In the genomic region with DNA sequence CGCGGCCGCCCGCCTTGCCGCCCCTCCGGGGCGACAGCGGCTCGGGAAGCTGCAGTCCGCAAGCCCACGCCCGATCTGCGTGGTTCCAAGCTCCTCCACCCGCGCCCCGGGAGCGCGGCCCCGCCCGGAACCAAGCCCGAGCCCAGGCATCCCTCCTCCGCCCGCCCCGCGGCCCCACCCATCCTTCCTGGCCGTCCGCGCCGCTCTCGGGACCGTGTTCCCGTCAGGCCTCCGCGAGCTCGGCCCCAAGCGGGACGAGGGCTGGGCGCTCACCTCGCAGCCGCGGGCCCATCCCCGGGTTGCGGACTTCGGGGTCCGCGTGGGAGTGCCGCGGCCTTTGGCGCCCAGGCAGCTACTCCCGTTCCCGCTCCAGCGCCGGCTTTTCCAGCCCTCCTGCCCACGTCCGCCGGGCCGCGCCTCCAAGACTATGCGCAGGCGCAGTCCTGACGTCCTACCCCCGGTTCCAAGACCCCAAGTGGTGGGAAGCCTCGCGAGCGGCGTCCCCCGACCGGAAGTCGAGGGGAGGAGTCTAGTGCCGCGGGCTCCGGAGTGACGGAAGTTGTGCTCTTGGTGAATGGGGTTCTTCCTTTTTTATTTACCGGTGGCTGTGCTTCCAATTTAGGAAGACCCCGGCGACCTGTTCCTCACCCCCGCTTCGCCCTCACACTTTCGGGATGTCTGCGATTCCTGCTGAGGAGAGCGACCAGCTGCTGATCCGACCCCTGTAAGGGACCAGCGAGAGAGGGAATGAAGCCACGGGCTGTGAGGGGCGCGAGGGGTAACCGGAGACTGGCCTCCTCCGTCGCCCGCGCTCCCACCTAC, we compare ENCODE assay signal across 8 cellular contexts. TPM values are rescaled to one million over a fixed set of nuclear protein-coding genes. Genes with fewer than 3 reads are reported as not detected.
DNase-seq lines count a peak whose midpoint lies in the region; ATAC-seq and TF ChIP-seq lines count a peak whose summit lies in the region.

A gene (plus strand): TSS at position 555 of the 822 bp plus-strand sequence. CDS start 120 bp downstream, at position 675.
A gene with protein sequence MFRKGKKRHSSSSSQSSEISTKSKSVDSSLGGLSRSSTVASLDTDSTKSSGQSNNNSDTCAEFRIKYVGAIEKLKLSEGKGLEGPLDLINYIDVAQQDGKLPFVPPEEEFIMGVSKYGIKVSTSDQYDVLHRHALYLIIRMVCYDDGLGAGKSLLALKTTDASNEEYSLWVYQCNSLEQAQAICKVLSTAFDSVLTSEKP (minus strand): TSS at position 429 of the 822 bp plus-strand sequence. CDS start 4,831 bp downstream, outside the sequence.

- peaks cover 21% of the 10 kb centered on the region for H4K20me1 ChIP-seq in SK-N-SH (ENCODE audit: insufficient read depth)

- peaks cover 24 to 33% of the 10 kb centered on the region in 2 experiments; a peak in 3 of 4 replicates for H3K4me1 ChIP-seq in SK-N-SH (ENCODE audit: control insufficient read depth in 1 of 2, insufficient read depth in 2 of 2, low read depth in 1 of 2, low read length in 1 of 2)
- peaks cover 38% of the 10 kb centered on the region for H3K4me1 ChIP-seq in suprapubic skin

- POLR2A ChIA-PET in SK-N-SH (lab: Yijun Ruan, JAX): interaction anchor here (0.6 to 2.0 kb wide), 7 partner anchors 14 to 420 kb away, joined by 3 to 11 read pairs (median 4); a partner anchor contains a TSS

- ATAC-seq in HG02571 (IDR thresholded peaks at IDR 0.05; ENCODE audit: unreplicated experiment): peak; percentile 81

- H3K27ac ChIP-seq in SK-N-SH (ENCODE audit: low read depth in 2 of 2, low read length in 1 of 2): peak within 1 kb of the TSS; percentile 81 to 91
- peak within 1 kb of the TSS; percentile 89 for H3K27ac ChIP-seq in suprapubic skin

- H3K79me2 ChIP-seq in SK-N-SH (ENCODE audit: insufficient read depth): peaks cover 87% of the 10 kb centered on the region

- no peaks in the 10 kb centered on the region for H3K9me2 ChIP-seq in SK-N-SH

- 2% methylated on average over 56 of the region's 91 CpGs for WGBS in SK-N-SH (ENCODE audit: low lambda C conversion rate)
- 0% methylated on average over 21 of the region's 91 CpGs for WGBS in suprapubic skin

- H3K4me3 ChIP-seq in SK-N-SH (ENCODE audit: low read depth in 2 of 2, low read length in 1 of 2): peak within 1 kb of the TSS; percentile 99 to 100
- peak within 1 kb of the TSS; percentile 94 for H3K4me3 ChIP-seq in suprapubic skin

- TF ChIP-seq RAD21 in SK-N-SH (IDR thresholded peaks at IDR 0.05; ENCODE audit: low read length): no peak

- H3K9me3 ChIP-seq in SK-N-SH: no peaks in the 10 kb centered on the region
- no peaks in the 10 kb centered on the region for H3K9me3 ChIP-seq in suprapubic skin

- DNase-seq in GM04504 (ENCODE audit: low read depth) (peak; percentile 94), NCI-H1048 (lab: John Stamatoyannopoulos, UW) (peak; percentile 92), SK-N-SH (peak; percentile 100), germinal center (ENCODE audit: low spot score) (peak; percentile 99), nucleus accumbens (lab: John Stamatoyannopoulos, UW) (peak; percentile 21 to 98 (median 95)), suprapubic skin (ENCODE audit: low spot score in 2 of 2) (peak; percentile 97 to 98)
- peak; percentile 97 for DNase-seq in activated naive CD4-positive, alpha-beta T cell treated with anti-CD3 and anti-CD28 coated beads, Interleukin-2, amount 50 U/mL, for 16 hours

- H3K36me3 ChIP-seq in SK-N-SH (replicated peaks in 1 of 2; ENCODE audit: control insufficient read depth in 1 of 2, insufficient read depth in 2 of 2, low read length in 1 of 2): peaks cover 3 to 9% of the 10 kb centered on the region in 2 experiments
- no peaks in the 10 kb centered on the region for H3K36me3 ChIP-seq in suprapubic skin

- TF ChIP-seq EP300 in SK-N-SH (IDR thresholded peaks at IDR 0.05; ENCODE audit: borderline replicate concordance in 1 of 2, low read depth in 1 of 2, low read length in 1 of 2): 0 out of 4 replicates have a peak, but pooled peaks of 1 of the 2 experiments have one; percentile 39
- no peak for TF ChIP-seq EP300 in suprapubic skin (IDR thresholded peaks at IDR 0.05)

- peak; percentile 5 to 38 for TF ChIP-seq POLR2A in suprapubic skin (IDR thresholded peaks at IDR 0.05)

- peak within 1 kb of the TSS; percentile 97 for H3K4me2 ChIP-seq in SK-N-SH

- peak within 1 kb of the TSS; percentile 86 for H2AFZ ChIP-seq in SK-N-SH (ENCODE audit: low read depth)

- no peaks in the 10 kb centered on the region for H3F3A ChIP-seq in SK-N-SH (replicated peaks; ENCODE audit: insufficient read depth)

- peak within 1 kb of the TSS; percentile 97 for H3K9ac ChIP-seq in SK-N-SH

- no peaks in the 10 kb centered on the region for H3K27me3 ChIP-seq in SK-N-SH (ENCODE audit: insufficient read depth)
- H3K27me3 ChIP-seq in suprapubic skin: no peaks in the 10 kb centered on the region

- CTCF ChIA-PET in SK-N-SH (lab: Yijun Ruan, JAX): interaction anchor here (0.8 to 2.7 kb wide), 8 partner anchors 12 to 730 kb away, joined by 3 to 21 read pairs (median 4); no protein-coding TSS in a partner anchor

- TF ChIP-seq CTCF in SK-N-SH (IDR thresholded peaks at IDR 0.05) (no peak), suprapubic skin (IDR thresholded peaks at IDR 0.05) (peak in 1 of 2 donors; percentile 4)

TF ChIP-seq in SK-N-SH, 30 proteins besides CTCF, POLR2A, EP300 and RAD21 (continues in another document):
- 0 out of 2 replicates have a peak, but pooled peaks have one; percentile 33 for TF ChIP-seq YY1 (IDR thresholded peaks at IDR 0.05; ENCODE audit: low read depth)
- TF ChIP-seq, protein P1, sequence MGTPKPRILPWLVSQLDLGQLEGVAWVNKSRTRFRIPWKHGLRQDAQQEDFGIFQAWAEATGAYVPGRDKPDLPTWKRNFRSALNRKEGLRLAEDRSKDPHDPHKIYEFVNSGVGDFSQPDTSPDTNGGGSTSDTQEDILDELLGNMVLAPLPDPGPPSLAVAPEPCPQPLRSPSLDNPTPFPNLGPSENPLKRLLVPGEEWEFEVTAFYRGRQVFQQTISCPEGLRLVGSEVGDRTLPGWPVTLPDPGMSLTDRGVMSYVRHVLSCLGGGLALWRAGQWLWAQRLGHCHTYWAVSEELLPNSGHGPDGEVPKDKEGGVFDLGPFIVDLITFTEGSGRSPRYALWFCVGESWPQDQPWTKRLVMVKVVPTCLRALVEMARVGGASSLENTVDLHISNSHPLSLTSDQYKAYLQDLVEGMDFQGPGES (IDR thresholded peaks at IDR 0.05; ENCODE audit: low read depth, low read length): no peak
- TF ChIP-seq NFIC (IDR thresholded peaks at IDR 0.05; ENCODE audit: borderline replicate concordance): no peak
- TF ChIP-seq, protein P2, sequence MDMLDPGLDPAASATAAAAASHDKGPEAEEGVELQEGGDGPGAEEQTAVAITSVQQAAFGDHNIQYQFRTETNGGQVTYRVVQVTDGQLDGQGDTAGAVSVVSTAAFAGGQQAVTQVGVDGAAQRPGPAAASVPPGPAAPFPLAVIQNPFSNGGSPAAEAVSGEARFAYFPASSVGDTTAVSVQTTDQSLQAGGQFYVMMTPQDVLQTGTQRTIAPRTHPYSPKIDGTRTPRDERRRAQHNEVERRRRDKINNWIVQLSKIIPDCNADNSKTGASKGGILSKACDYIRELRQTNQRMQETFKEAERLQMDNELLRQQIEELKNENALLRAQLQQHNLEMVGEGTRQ (IDR thresholded peaks at IDR 0.05; ENCODE audit: borderline replicate concordance, low read depth, low read length): no peak
- TF ChIP-seq GABPA (IDR thresholded peaks at IDR 0.05; ENCODE audit: low read depth): peak; percentile 91
- TF ChIP-seq POLR2AphosphoS5 (IDR thresholded peaks at IDR 0.05; ENCODE audit: low read depth, low read length): peak; percentile 85
- TF ChIP-seq CHD2 (IDR thresholded peaks at IDR 0.05; ENCODE audit: low read length, partially characterized antibody): peak; percentile 99
- peak; percentile 12; the same call in 1 of the 2 replicates for TF ChIP-seq FOXM1 (IDR thresholded peaks at IDR 0.05; ENCODE audit: low read depth)
- no peak for TF ChIP-seq JUND (IDR thresholded peaks at IDR 0.05)
- TF ChIP-seq, protein P3, sequence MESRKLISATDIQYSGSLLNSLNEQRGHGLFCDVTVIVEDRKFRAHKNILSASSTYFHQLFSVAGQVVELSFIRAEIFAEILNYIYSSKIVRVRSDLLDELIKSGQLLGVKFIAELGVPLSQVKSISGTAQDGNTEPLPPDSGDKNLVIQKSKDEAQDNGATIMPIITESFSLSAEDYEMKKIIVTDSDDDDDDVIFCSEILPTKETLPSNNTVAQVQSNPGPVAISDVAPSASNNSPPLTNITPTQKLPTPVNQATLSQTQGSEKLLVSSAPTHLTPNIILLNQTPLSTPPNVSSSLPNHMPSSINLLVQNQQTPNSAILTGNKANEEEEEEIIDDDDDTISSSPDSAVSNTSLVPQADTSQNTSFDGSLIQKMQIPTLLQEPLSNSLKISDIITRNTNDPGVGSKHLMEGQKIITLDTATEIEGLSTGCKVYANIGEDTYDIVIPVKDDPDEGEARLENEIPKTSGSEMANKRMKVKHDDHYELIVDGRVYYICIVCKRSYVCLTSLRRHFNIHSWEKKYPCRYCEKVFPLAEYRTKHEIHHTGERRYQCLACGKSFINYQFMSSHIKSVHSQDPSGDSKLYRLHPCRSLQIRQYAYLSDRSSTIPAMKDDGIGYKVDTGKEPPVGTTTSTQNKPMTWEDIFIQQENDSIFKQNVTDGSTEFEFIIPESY (IDR thresholded peaks at IDR 0.05; ENCODE audit: borderline replicate concordance, low read depth): peak; percentile 95
- TF ChIP-seq, protein P4, sequence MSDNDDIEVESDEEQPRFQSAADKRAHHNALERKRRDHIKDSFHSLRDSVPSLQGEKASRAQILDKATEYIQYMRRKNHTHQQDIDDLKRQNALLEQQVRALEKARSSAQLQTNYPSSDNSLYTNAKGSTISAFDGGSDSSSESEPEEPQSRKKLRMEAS (IDR thresholded peaks at IDR 0.05; ENCODE audit: low read depth): peak; percentile 73
- TF ChIP-seq ELF1 (IDR thresholded peaks at IDR 0.05): peak; percentile 48
- peak; percentile 41; the same call in 1 of the 2 replicates for TF ChIP-seq RCOR1 (IDR thresholded peaks at IDR 0.05; ENCODE audit: low read length)
- peak; percentile 78 for TF ChIP-seq NRF1 (IDR thresholded peaks at IDR 0.05; ENCODE audit: low read depth, low read length)
- peak; percentile 51; the same call in 1 of the 2 replicates for TF ChIP-seq FOXJ3 (CRISPR knock-in tag; IDR thresholded peaks at IDR 0.05)
- TF ChIP-seq TAF1 (IDR thresholded peaks at IDR 0.05; ENCODE audit: borderline replicate concordance, low read depth, low read length): peak; percentile 85
- no peak; the same call in 1 of the 2 replicates for TF ChIP-seq SIN3A (IDR thresholded peaks at IDR 0.05; ENCODE audit: borderline replicate concordance, low read depth, low read length)

RNA-seq across cellular contexts. Expression of the first gene that starts in this region (rescaled TPM):
- polyA plus RNA-seq in SK-N-SH (2012; rRNA removed): 31.4 and 34.2 TPM in 2 replicates
- 37.5 and 55.5 TPM in 2 replicates for polyA plus RNA-seq in SK-N-SH (2012; cell fraction: cytosol; rRNA removed)
- polyA plus RNA-seq in SK-N-SH (2012; cell fraction: nucleus; rRNA removed): 54.0 and 69.3 TPM in 2 replicates
- 10 to 100 TPM; 20.5 to 48.5 (median 29.2) TPM for total RNA-seq in suprapubic skin

RNA-seq across cellular contexts. Expression of the second gene that starts in this region (rescaled TPM):
- 56.6 and 62.3 TPM in 2 replicates for polyA plus RNA-seq in SK-N-SH (2012; rRNA removed)
- polyA plus RNA-seq in SK-N-SH (2012; cell fraction: cytosol; rRNA removed): 69.3 and 89.5 TPM in 2 replicates
- polyA plus RNA-seq in SK-N-SH (2012; cell fraction: nucleus; rRNA removed): 74.3 and 86.8 TPM in 2 replicates
- total RNA-seq in suprapubic skin: 10 to 100 TPM; 24.9 to 50.9 (median 30.8) TPM

Comparison
In these comparisons a context has a peak if more than half of its experiments do, and no peak if none do; other contexts are left out.
1. Peak in every context shown above with its lines: DNase-seq, ATAC-seq, H3K4me3 ChIP-seq and H3K27ac ChIP-seq.